Comparison of ENCODE assay signal across 11 cellular contexts in the genomic region with DNA sequence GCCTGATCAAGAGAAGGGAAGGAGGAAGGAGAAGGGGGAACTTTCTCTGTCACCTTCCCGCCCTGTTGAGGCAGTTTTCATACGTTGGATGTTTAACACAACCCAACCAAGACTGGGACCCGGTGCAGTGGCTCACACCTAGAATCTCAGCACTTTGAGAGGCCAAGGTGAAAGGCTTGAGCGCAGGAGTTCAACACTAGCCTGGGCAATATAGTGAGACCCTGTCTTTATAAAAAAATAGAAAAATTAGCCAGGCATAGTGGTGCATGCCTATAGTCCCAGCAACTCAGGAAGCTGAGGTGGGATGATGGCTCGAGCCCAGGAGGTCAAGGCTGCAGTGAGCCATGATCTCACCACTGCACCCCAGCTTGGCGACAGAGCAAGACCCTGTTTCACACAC. TPM values are rescaled to one million over a fixed set of nuclear protein-coding genes. Genes with fewer than 3 reads are reported as not detected.
"Had no signal": no experiment of that assay in that cellular context is flagged by ENCODE, and none has a peak within 500 bp of the region (broad histone marks: within the 10 kb centered on the region; RNA-seq: fewer than 3 reads in every experiment).

No MANE protein-coding gene starts in this region.

- H3K27ac Mint-ChIP-seq: GM23338, H9, HFFc6 had no signal

- FAIRE-seq: H1, H54 had no signal

- H3K4me1 ChIP-seq: HAP-1 had no signal

- H3K9ac ChIP-seq: GM23248 had no signal

- ATAC-seq: GM23338, HCT116 had no signal

- H3K4me2 ChIP-seq: GM23338 had no signal

- H2AFZ ChIP-seq: GM23248, GM23338 had no signal

- H3K27ac ChIP-seq: GM23248 had no signal

- H3K4me3 Mint-ChIP-seq: GM23338, H9, HFFc6 had no signal

- H3K9me3 ChIP-seq: HAP-1 had no signal

- H3K4me1 Mint-ChIP-seq: GM23338, H9 had no signal

- H3K4me3 ChIP-seq: GM23248, GM23338, HAP-1 had no signal

- DNase-seq: GM23248, GOT3, H7, H9, HCEC 1CT, HFFc6 had no signal

- H3K36me3 ChIP-seq: HAP-1 had no signal

RNA-seq across cellular contexts. Expression of gene PEG3, which starts 59.4 kb away (rescaled TPM):
- total RNA-seq: GM23338, H1, H7, H9, HFFc6 had no signal
- polyA plus RNA-seq: GM23338, H1 had no signal

RNA-seq across cellular contexts. Expression of gene ZIM2, which starts 59.4 kb away (rescaled TPM):
- total RNA-seq: GM23248, GM23338, H1, H7, H9, HFFc6 had no signal
- polyA plus RNA-seq: GM23248, GM23338, H1 had no signal
